1 cellular context compared by ENCODE assay signal in the genomic region with DNA sequence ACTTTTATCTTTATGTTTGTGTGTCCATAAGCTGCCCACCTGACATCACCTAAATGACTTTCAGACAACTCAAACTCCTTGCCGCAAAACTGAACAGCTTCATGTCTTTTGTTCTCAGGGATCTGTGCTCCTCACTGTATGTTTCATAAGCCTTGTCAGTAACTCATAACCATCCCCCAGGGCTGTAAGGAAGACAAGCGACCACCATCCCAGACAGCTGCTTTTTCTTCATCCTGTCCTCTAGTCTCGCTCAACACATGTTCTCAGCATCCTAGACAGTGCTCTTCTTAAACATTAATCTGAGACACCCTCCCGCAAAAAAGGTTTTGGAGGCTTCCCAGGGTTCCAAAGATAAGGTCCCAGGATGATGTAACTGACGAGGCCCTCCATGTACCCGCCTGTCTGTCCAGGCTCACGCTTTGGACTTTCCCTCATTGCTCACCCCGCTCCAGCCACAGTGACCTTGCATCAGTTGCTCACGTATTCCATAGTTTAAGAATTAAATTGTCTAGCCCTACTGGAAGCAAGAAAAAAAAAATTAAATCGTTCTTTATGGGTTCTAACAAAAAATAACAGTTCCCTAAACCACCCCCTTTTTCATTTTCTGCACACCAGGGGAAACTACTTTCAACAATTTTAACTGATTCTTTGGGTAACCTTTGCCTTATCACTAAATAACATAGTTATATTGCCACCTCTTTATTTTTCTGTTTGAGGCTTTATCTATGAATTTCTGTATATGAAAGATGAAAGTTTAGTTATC.
A peak's percentile ranks its signal among the peaks of the same experiment; 100 is the strongest.
TF ChIP-seq lines count a peak whose summit lies in the region.

No MANE protein-coding gene starts in this region.

TF ChIP-seq in K562, 482 proteins besides CTCF, POLR2A, EP300 and RAD21 (continued from another document):
- TF ChIP-seq BRD4 (IDR thresholded peaks at IDR 0.05) (no peak), SMARCA4 (IDR thresholded peaks at IDR 0.05) (peak; percentile 40; the same call in 1 of the 2 replicates)
TF ChIP-seq in K562: peak in this region for 31.
